13 cellular contexts compared by ENCODE assay signal in genomic region chr7:157425761-157426160, GRCh38.
DNase-seq lines count a peak whose midpoint lies in the region; ATAC-seq and TF ChIP-seq lines count a peak whose summit lies in the region.
"Had no signal": no experiment of that assay in that cellular context is flagged by ENCODE, and none has a peak within 500 bp of the region (broad histone marks: within the 10 kb centered on the region; RNA-seq: fewer than 3 reads in every experiment).

No MANE protein-coding gene starts in this region.

- no peak overlapping the region for H3K9ac ChIP-seq in neural progenitor cell
- H3K9ac ChIP-seq: BLaER1, GM23248 had no signal

- H3K9me3 ChIP-seq in right atrium auricular region (no peaks in the 10 kb centered on the region), neural progenitor cell (ENCODE audit: low read depth) (no peaks in the 10 kb centered on the region)
- H3K9me3 ChIP-seq: BLaER1 had no signal

- no peaks in the 10 kb centered on the region for H3K27me3 Mint-ChIP-seq in natural killer cell treated with Interleukin-12 subunit alpha and Interleukin-12 subunit beta and Interleukin-15 and Interleukin-18, amount 100 ng/mL, for 72 hours
- H3K27me3 Mint-ChIP-seq in natural killer cell (ENCODE audit: low read depth in 2 of 2) (no peaks in the 10 kb centered on the region), neural progenitor cell (ENCODE audit: insufficient read depth, low read depth) (peaks cover 9% of the 10 kb centered on the region)
- H3K27me3 Mint-ChIP-seq: CD4-positive, CD25-positive, alpha-beta regulatory T cell had no signal

- intact Hi-C loops in Right ventricle myocardium superior (cut with DNase I) (no loop called here), natural killer cell (cut with micrococcal nuclease) (no loop called here)

- no peak overlapping the region for H3K27ac ChIP-seq in right atrium auricular region
- no peak overlapping the region for H3K27ac ChIP-seq in neural progenitor cell
- H3K27ac ChIP-seq: BLaER1, GM23248 had no signal

- no peaks in the 10 kb centered on the region for H3K27me3 ChIP-seq in right atrium auricular region
- no peaks in the 10 kb centered on the region for H3K27me3 ChIP-seq in neural progenitor cell
- H3K27me3 ChIP-seq: BLaER1 had no signal

- no peak overlapping the region for H3K4me2 ChIP-seq in neural progenitor cell

- H3K36me3 ChIP-seq in right atrium auricular region, result no peaks in the 10 kb centered on the region
- H3K36me3 ChIP-seq in neural progenitor cell, result no peaks in the 10 kb centered on the region

- H3K4me1 ChIP-seq in right atrium auricular region (peaks cover 0 to 12% of the 10 kb centered on the region in 2 donors), neural progenitor cell (no peaks in the 10 kb centered on the region)

- H3K79me2 ChIP-seq in neural progenitor cell (ENCODE audit: low read depth), result no peaks in the 10 kb centered on the region

- H3K4me3 Mint-ChIP-seq in natural killer cell treated with Interleukin-12 subunit alpha and Interleukin-12 subunit beta and Interleukin-15 and Interleukin-18, amount 100 ng/mL, for 72 hours, result no peak overlapping the region
- H3K4me3 Mint-ChIP-seq in natural killer cell (no peak overlapping the region), neural progenitor cell (no peak overlapping the region)
- H3K4me3 Mint-ChIP-seq: CD4-positive, CD25-positive, alpha-beta regulatory T cell had no signal

- no peak overlapping the region for H2AFZ ChIP-seq in neural progenitor cell (replicated peaks)
- H2AFZ ChIP-seq: GM23248 had no signal

- H4K20me1 ChIP-seq in neural progenitor cell (ENCODE audit: low read depth), result no peaks in the 10 kb centered on the region

- ATAC-seq in Right ventricle myocardium superior (ENCODE audit: poor library complexity) (no peak), natural killer cell (no peak), GM21717 (IDR thresholded peaks at IDR 0.05; ENCODE audit: unreplicated experiment) (no peak)
- no peak for ATAC-seq in natural killer cell treated with Interleukin-12 subunit alpha and Interleukin-12 subunit beta and Interleukin-15 and Interleukin-18, amount 100 ng/mL, for 72 hours

- H3K4me3 ChIP-seq in right atrium auricular region (no peak overlapping the region), neural progenitor cell (no peak overlapping the region)
- H3K4me3 ChIP-seq: BLaER1, GM23248 had no signal

- no peaks in the 10 kb centered on the region for H3K36me3 Mint-ChIP-seq in natural killer cell treated with Interleukin-12 subunit alpha and Interleukin-12 subunit beta and Interleukin-15 and Interleukin-18, amount 100 ng/mL, for 72 hours
- H3K36me3 Mint-ChIP-seq in natural killer cell (no peaks in the 10 kb centered on the region), neural progenitor cell (no peaks in the 10 kb centered on the region)
- H3K36me3 Mint-ChIP-seq: CD4-positive, CD25-positive, alpha-beta regulatory T cell had no signal

- no peak overlapping the region for H3K27ac Mint-ChIP-seq in natural killer cell treated with Interleukin-12 subunit alpha and Interleukin-12 subunit beta and Interleukin-15 and Interleukin-18, amount 100 ng/mL, for 72 hours
- no peak overlapping the region for H3K27ac Mint-ChIP-seq in natural killer cell
- peak overlapping the region; percentile 72 for H3K27ac Mint-ChIP-seq in neural progenitor cell
- H3K27ac Mint-ChIP-seq: CD4-positive, CD25-positive, alpha-beta regulatory T cell had no signal

- no peak for TF ChIP-seq CTCF in right atrium auricular region (IDR thresholded peaks at IDR 0.05)
- TF ChIP-seq CTCF in natural killer cell (IDR thresholded peaks at IDR 0.05), result no peak
- TF ChIP-seq CTCF in neural progenitor cell (IDR thresholded peaks at IDR 0.05), result no peak

- peaks cover 0 to 3% of the 10 kb centered on the region in 2 donors for H3K4me1 Mint-ChIP-seq in natural killer cell treated with Interleukin-12 subunit alpha and Interleukin-12 subunit beta and Interleukin-15 and Interleukin-18, amount 100 ng/mL, for 72 hours (ENCODE audit: low read depth in 2 of 2)
- no peaks in the 10 kb centered on the region for H3K4me1 Mint-ChIP-seq in natural killer cell
- peaks cover 8% of the 10 kb centered on the region for H3K4me1 Mint-ChIP-seq in neural progenitor cell
- H3K4me1 Mint-ChIP-seq: CD4-positive, CD25-positive, alpha-beta regulatory T cell had no signal

- peak; percentile 28 for DNase-seq in Right ventricle myocardium superior
- no peak for DNase-seq in right atrium auricular region (ENCODE audit: low spot score)
- DNase-seq in natural killer cell treated with Interleukin-12 subunit alpha and Interleukin-12 subunit beta and Interleukin-15 and Interleukin-18, amount 100 ng/mL, for 72 hours (ENCODE audit: low spot score), result peak; percentile 48
- no peak for DNase-seq in natural killer cell
- no peak for DNase-seq in neural progenitor cell (ENCODE audit: low spot score)
- no peak for DNase-seq in islet precursor cell
- DNase-seq: 8988T; AML-193; CD4-positive, CD25-positive, alpha-beta regulatory T cell; DMS53; GM23248 had no signal

- H3K9me3 Mint-ChIP-seq in natural killer cell treated with Interleukin-12 subunit alpha and Interleukin-12 subunit beta and Interleukin-15 and Interleukin-18, amount 100 ng/mL, for 72 hours, result no peaks in the 10 kb centered on the region
- H3K9me3 Mint-ChIP-seq in natural killer cell (no peaks in the 10 kb centered on the region), neural progenitor cell (no peaks in the 10 kb centered on the region)

- no peaks in the 10 kb centered on the region for H3F3A ChIP-seq in neural progenitor cell (ENCODE audit: low read depth)

Comparison
In these comparisons a context has a peak if more than half of its experiments do, and no peak if none do; other contexts are left out.
1. DNase-seq: peak in Right ventricle myocardium superior (single experiment) and natural killer cell treated with Interleukin-12 subunit alpha and Interleukin-12 subunit beta and Interleukin-15 and Interleukin-18, amount 100 ng/mL, for 72 hours (single experiment); none in right atrium auricular region (single experiment), natural killer cell (single experiment), neural progenitor cell (single experiment) and islet precursor cell (single experiment).